20 cellular contexts compared by ENCODE assay signal in the genomic region with DNA sequence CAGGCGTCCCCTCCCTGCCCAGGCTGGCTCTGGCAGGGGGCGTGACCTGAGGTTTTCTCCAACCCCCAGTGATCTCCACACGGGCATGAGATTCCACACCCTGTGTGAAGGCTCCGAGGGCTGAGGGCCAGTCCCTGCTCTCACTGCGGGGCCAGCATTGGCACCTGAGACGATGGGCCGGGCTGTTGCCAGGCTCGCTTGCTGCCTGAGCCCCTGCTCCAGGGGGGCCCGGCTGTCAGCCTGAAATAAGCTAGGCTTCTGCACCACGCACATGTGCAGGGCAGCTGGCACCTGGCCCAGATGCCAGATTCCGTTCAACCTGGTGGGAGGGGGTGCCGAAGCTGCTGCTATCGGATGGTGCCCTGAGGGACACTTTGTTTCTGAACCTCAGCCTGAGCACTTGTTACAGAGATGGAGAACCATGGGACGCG.
A peak's percentile ranks its signal among the peaks of the same experiment; 100 is the strongest.
DNase-seq lines count a peak whose midpoint lies in the region; ATAC-seq and TF ChIP-seq lines count a peak whose summit lies in the region.
"Had no signal": no experiment of that assay in that cellular context is flagged by ENCODE, and none has a peak within 500 bp of the region (broad histone marks: within the 10 kb centered on the region; RNA-seq: fewer than 3 reads in every experiment).

No MANE protein-coding gene starts in this region.

- no peak for TF ChIP-seq CTCF in left ventricle myocardium inferior (IDR thresholded peaks at IDR 0.05; ENCODE audit: borderline replicate concordance)
- no peak for TF ChIP-seq CTCF in PC-9 (conservative IDR thresholded peaks at IDR 0.05)

- intact Hi-C loops in left ventricle myocardium inferior (cut with micrococcal nuclease), result no loop called here
- intact Hi-C loops in PC-9 (cut with micrococcal nuclease; ENCODE audit: unreplicated experiment), result loop anchor here (5.0 kb wide), 1 partner anchor 157 kb away; no protein-coding TSS in a partner anchor

- H3K4me1 ChIP-seq in left ventricle myocardium inferior (peaks cover 44% of the 10 kb centered on the region), PC-9 (replicated peaks; ENCODE audit: insufficient read depth) (0 out of 2 replicates have a peak, but pooled peaks cover 2% of the 10 kb centered on the region)
- H3K4me1 ChIP-seq: left lung had no signal

- CTCF ChIA-PET in PC-9 (lab: Charles Lee), result no interaction called here

- H3K9me3 ChIP-seq in left ventricle myocardium inferior (replicated peaks) (no peaks in the 10 kb centered on the region), PC-9 (ENCODE audit: insufficient read depth, low read depth) (no peaks in the 10 kb centered on the region)
- H3K9me3 ChIP-seq: left lung had no signal

- H3K79me2 ChIP-seq in PC-9 (ENCODE audit: low read depth), result no peaks in the 10 kb centered on the region

- no peak overlapping the region for H3K4me3 ChIP-seq in left ventricle myocardium inferior
- H3K4me3 ChIP-seq in PC-9, result no peak overlapping the region
- H3K4me3 ChIP-seq: left lung had no signal

- no peak for ATAC-seq in HG02642 (IDR thresholded peaks at IDR 0.05; ENCODE audit: poor library complexity, unreplicated experiment)
- ATAC-seq: left lung; stimulated activated memory B cell treated with anti-CD40 and anti-IgM and Interleukin-4, amounts not matched to agents 10 μg/mL and 1 μg/mL and 100 μg/mL, for 72 hours had no signal

- H2AFZ ChIP-seq in PC-9, result no peak overlapping the region

- H3K36me3 ChIP-seq in left ventricle myocardium inferior, result peaks cover 6% of the 10 kb centered on the region
- no peaks in the 10 kb centered on the region for H3K36me3 ChIP-seq in PC-9 (ENCODE audit: low read depth)
- H3K36me3 ChIP-seq: left lung had no signal

- no peaks in the 10 kb centered on the region for H4K20me1 ChIP-seq in PC-9 (ENCODE audit: insufficient read depth)

- peak overlapping the region; percentile 37 for H3K27ac ChIP-seq in left ventricle myocardium inferior (replicated peaks)
- no peak overlapping the region for H3K27ac ChIP-seq in PC-9
- H3K27ac ChIP-seq: epithelial cell of prostate, KMS-11, left lung had no signal

- no peak for TF ChIP-seq RAD21 in Ishikawa (IDR thresholded peaks at IDR 0.05; ENCODE audit: low read depth)

- no peaks in the 10 kb centered on the region for H3K27me3 ChIP-seq in left ventricle myocardium inferior (ENCODE audit: low read depth)
- H3K27me3 ChIP-seq in PC-9 (ENCODE audit: insufficient read depth, low read depth), result peaks cover 73% of the 10 kb centered on the region

- H3K4me2 ChIP-seq in PC-9, result no peak overlapping the region
- H3K4me2 ChIP-seq: KMS-11 had no signal

- TF ChIP-seq EP300 in Ishikawa (IDR thresholded peaks at IDR 0.05; ENCODE audit: borderline replicate concordance), result no peak

- POLR2A ChIA-PET in PC-9 (lab: Charles Lee; ENCODE audit: unreplicated experiment), result no interaction called here

- H3F3A ChIP-seq in PC-9 (ENCODE audit: insufficient read depth, low read depth), result peaks cover 2% of the 10 kb centered on the region; the same call in 1 of the 2 replicates

- no TSS peak for BruUV-seq in PC-9 (replicated peaks; lab: Mats Ljungman, UMichigan)

- no peaks in the 10 kb centered on the region for H3K9me2 ChIP-seq in PC-9 (ENCODE audit: insufficient read depth)

- peak; percentile 10 for DNase-seq in COLO668 (lab: John Stamatoyannopoulos, UW; ENCODE audit: unreplicated experiment)
- peak; percentile 90 for DNase-seq in NCI-H69 (lab: John Stamatoyannopoulos, UW)
- no peak for DNase-seq in left ventricle myocardium inferior
- DNase-seq in PC-9, result no peak
- DNase-seq in NCI-H748 treated with DMSO at 0.1 percent for 48 hours (lab: John Stamatoyannopoulos, UW), result no peak
- DNase-seq in A172 (ENCODE audit: low spot score), result no peak
- DNase-seq: activated naive CD4-positive, alpha-beta T cell treated with anti-CD3 and anti-CD28 coated beads, Interleukin-2, amount 50 U/mL, for 16 hours; CD4-positive, alpha-beta T cell; DND-41; left lung; NCI-H2029 treated with DMSO at 0.1 percent for 48 hours; NCI-H526 treated with DMSO at 0.1 percent for 48 hours; nephron progenitor cell; OCI-M1; SHP77 treated with DMSO at 0.1 percent for 48 hours had no signal

TF ChIP-seq in Ishikawa, 13 proteins besides CTCF, POLR2A, EP300 and RAD21:
- TF ChIP-seq, protein P1, sequence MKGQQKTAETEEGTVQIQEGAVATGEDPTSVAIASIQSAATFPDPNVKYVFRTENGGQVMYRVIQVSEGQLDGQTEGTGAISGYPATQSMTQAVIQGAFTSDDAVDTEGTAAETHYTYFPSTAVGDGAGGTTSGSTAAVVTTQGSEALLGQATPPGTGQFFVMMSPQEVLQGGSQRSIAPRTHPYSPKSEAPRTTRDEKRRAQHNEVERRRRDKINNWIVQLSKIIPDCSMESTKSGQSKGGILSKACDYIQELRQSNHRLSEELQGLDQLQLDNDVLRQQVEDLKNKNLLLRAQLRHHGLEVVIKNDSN (IDR thresholded peaks at IDR 0.05), result no peak
- peak; percentile 44; the same call in 1 of the 2 replicates for TF ChIP-seq NFIC (IDR thresholded peaks at IDR 0.05)

Comparison
In these comparisons a context has a peak if more than half of its experiments do, and no peak if none do; other contexts are left out.
1. DNase-seq: peak in COLO668 (single experiment) and NCI-H69 (single experiment); none in left ventricle myocardium inferior (single experiment), PC-9 (0 of 2), NCI-H748 treated with DMSO at 0.1 percent for 48 hours (single experiment) and A172 (single experiment).